8 cellular contexts compared by ENCODE assay signal in genomic region chr2:61889212-61889956, GRCh38. TPM values are rescaled to one million over a fixed set of nuclear protein-coding genes. Genes with fewer than 3 reads are reported as not detected.
DNase-seq lines count a peak whose midpoint lies in the region; ATAC-seq, FAIRE-seq and TF ChIP-seq lines count a peak whose summit lies in the region.

No MANE protein-coding gene starts in this region.

- H3K27me3 Mint-ChIP-seq in activated naive CD4-positive, alpha-beta T cell treated with anti-CD3 and anti-CD28 coated beads for 36 hours (ENCODE audit: low read depth): no peaks in the 10 kb centered on the region
- H3K27me3 Mint-ChIP-seq in astrocyte (ENCODE audit: low read depth, unreplicated experiment): no peaks in the 10 kb centered on the region

- 78% methylated on average over 36 of the region's 36 CpGs for WGBS in liver
- WGBS in upper lobe of left lung, 2 donors: 81 to 82% methylated on average over 18 to 36 of the region's 36 CpGs

- H3K4me3 Mint-ChIP-seq in activated naive CD4-positive, alpha-beta T cell treated with anti-CD3 and anti-CD28 coated beads for 36 hours: peak overlapping the region; percentile 99
- H3K4me3 Mint-ChIP-seq in astrocyte (ENCODE audit: unreplicated experiment): peak overlapping the region; percentile 77

- H3K27me3 ChIP-seq in astrocyte (ENCODE audit: insufficient read depth, low read length) (no peaks in the 10 kb centered on the region), liver (ENCODE audit: control insufficient read depth in 4 of 4, insufficient read depth in 4 of 4, low read length in 3 of 4) (no peaks in the 10 kb centered on the region), upper lobe of left lung (no peaks in the 10 kb centered on the region)

- H3K4me1 Mint-ChIP-seq in activated naive CD4-positive, alpha-beta T cell treated with anti-CD3 and anti-CD28 coated beads for 36 hours (ENCODE audit: low read depth): peaks cover 32% of the 10 kb centered on the region
- peaks cover 9% of the 10 kb centered on the region for H3K4me1 Mint-ChIP-seq in astrocyte (ENCODE audit: low read depth, unreplicated experiment)

- no peak for TF ChIP-seq RAD21 in liver (IDR thresholded peaks at IDR 0.05)

- peaks cover 30% of the 10 kb centered on the region for H3K36me3 Mint-ChIP-seq in activated naive CD4-positive, alpha-beta T cell treated with anti-CD3 and anti-CD28 coated beads for 36 hours (ENCODE audit: low read depth)
- H3K36me3 Mint-ChIP-seq in astrocyte (ENCODE audit: low read depth, unreplicated experiment): no peaks in the 10 kb centered on the region

- peaks cover 34% of the 10 kb centered on the region for H4K20me1 ChIP-seq in astrocyte (ENCODE audit: insufficient read depth, low read length)

- H3K9me3 ChIP-seq in astrocyte (ENCODE audit: insufficient read depth, low read depth, low read length) (no peaks in the 10 kb centered on the region), liver (ENCODE audit: control insufficient read depth in 4 of 4, low read length in 3 of 4) (no peaks in the 10 kb centered on the region), upper lobe of left lung (no peaks in the 10 kb centered on the region)

- H3K36me3 ChIP-seq in astrocyte (ENCODE audit: insufficient read depth, low read length): peaks cover 9% of the 10 kb centered on the region
- H3K36me3 ChIP-seq in liver (ENCODE audit: control insufficient read depth in 4 of 4, insufficient read depth in 3 of 4, low read depth in 1 of 4, low read length in 3 of 4): peaks cover 0 to 4% (median 3%) of the 10 kb centered on the region in 4 donors
- H3K36me3 ChIP-seq in upper lobe of left lung: peaks cover 0 to 15% (median 3%) of the 10 kb centered on the region in 4 donors

- H3K79me2 ChIP-seq in astrocyte (ENCODE audit: insufficient read depth, low read length): peaks cover 41% of the 10 kb centered on the region

- TF ChIP-seq EP300 in upper lobe of left lung (IDR thresholded peaks at IDR 0.05): no peak

- H3K9me3 Mint-ChIP-seq in activated naive CD4-positive, alpha-beta T cell treated with anti-CD3 and anti-CD28 coated beads for 36 hours: no peaks in the 10 kb centered on the region
- no peaks in the 10 kb centered on the region for H3K9me3 Mint-ChIP-seq in astrocyte (ENCODE audit: unreplicated experiment)

- no peak overlapping the region for H3K27ac ChIP-seq in astrocyte (ENCODE audit: low read depth, low read length)
- H3K27ac ChIP-seq in liver (ENCODE audit: low read depth in 1 of 2, low read length in 2 of 2): peak overlapping the region; percentile 97 to 99
- H3K27ac ChIP-seq in upper lobe of left lung: peak overlapping the region in 2 of 4 donors; percentile 95 to 97

- no peak for TF ChIP-seq POLR2A in upper lobe of left lung (IDR thresholded peaks at IDR 0.05)

- intact Hi-C loops in activated naive CD4-positive, alpha-beta T cell treated with anti-CD3 and anti-CD28 coated beads for 36 hours (cut with micrococcal nuclease): no loop called here

- H3K4me3 ChIP-seq in astrocyte (ENCODE audit: insufficient read depth, low read depth, low read length) (no peak overlapping the region), liver (ENCODE audit: low read depth in 1 of 3, low read length in 3 of 3) (no peak overlapping the region), upper lobe of left lung (peak overlapping the region; percentile 57 to 77 (median 73))

- H2AFZ ChIP-seq in astrocyte (ENCODE audit: low read depth, low read length): peak overlapping the region; percentile 22

- H3K27ac Mint-ChIP-seq in activated naive CD4-positive, alpha-beta T cell treated with anti-CD3 and anti-CD28 coated beads for 36 hours: peak overlapping the region; percentile 98
- H3K27ac Mint-ChIP-seq in astrocyte (ENCODE audit: unreplicated experiment): no peak overlapping the region

- DNase-seq in activated naive CD4-positive, alpha-beta T cell treated with anti-CD3 and anti-CD28 coated beads for 36 hours: no peak
- no peak for DNase-seq in activated naive CD4-positive, alpha-beta T cell treated with anti-CD3 and anti-CD28 coated beads, Interleukin-2, amount 50 U/mL, for 16 hours
- no peak for DNase-seq in astrocyte (ENCODE audit: low read depth)
- peak in 1 of 2 donors; percentile 67 for DNase-seq in upper lobe of left lung
- no peak for DNase-seq in central memory CD4-positive, alpha-beta T cell
- DNase-seq in HuH-7.5 (ENCODE audit: low spot score): no peak

- CTCF ChIA-PET in activated naive CD4-positive, alpha-beta T cell treated with anti-CD3 and anti-CD28 coated beads for 36 hours (lab: Charles Lee): interaction anchor here (0.6 to 1.0 kb wide), 2 partner anchors 24 to 889 kb away, joined by 3 read pairs; no protein-coding TSS in a partner anchor

- TF ChIP-seq CTCF in astrocyte (IDR thresholded peaks at IDR 0.05; ENCODE audit: insufficient read depth, low read depth, low read length): no peak
- TF ChIP-seq CTCF in liver (IDR thresholded peaks at IDR 0.05; ENCODE audit: low read depth, low read length, missing input control): no peak
- no peak for TF ChIP-seq CTCF in upper lobe of left lung (IDR thresholded peaks at IDR 0.05)

- peak overlapping the region; percentile 99 for H3K9ac ChIP-seq in astrocyte (ENCODE audit: low read length)
- H3K9ac ChIP-seq in liver (ENCODE audit: low read depth in 1 of 2, low read length in 2 of 2): no peak overlapping the region

- ATAC-seq in upper lobe of left lung (ENCODE audit: low FRiP score in 2 of 2) (no peak), GM18867 (IDR thresholded peaks at IDR 0.05; ENCODE audit: unreplicated experiment) (no peak)

- no peak for FAIRE-seq in astrocyte (lab: Jason Lieb, UNC)

- H3K4me1 ChIP-seq in astrocyte (ENCODE audit: insufficient read depth, low read length): peaks cover 11% of the 10 kb centered on the region
- H3K4me1 ChIP-seq in liver (ENCODE audit: control insufficient read depth in 4 of 4, insufficient read depth in 4 of 4, low read length in 3 of 4): peaks cover 1 to 18% (median 8%) of the 10 kb centered on the region in 4 donors
- peaks cover 20 to 29% (median 21%) of the 10 kb centered on the region in 4 donors for H3K4me1 ChIP-seq in upper lobe of left lung

- peak overlapping the region; percentile 87 for H3K4me2 ChIP-seq in astrocyte (ENCODE audit: low read length)

TF ChIP-seq in liver, 16 proteins besides CTCF, POLR2A, EP300 and RAD21 (continues in another document):
- no peak for TF ChIP-seq SP1 (IDR thresholded peaks at IDR 0.05)
- TF ChIP-seq EGR1 (IDR thresholded peaks at IDR 0.05; ENCODE audit: low read depth in 2 of 2): no peak
- no peak for TF ChIP-seq ATF3 (IDR thresholded peaks at IDR 0.05)
- no peak for TF ChIP-seq RXRA (IDR thresholded peaks at IDR 0.05)
- TF ChIP-seq JUND (IDR thresholded peaks at IDR 0.05): no peak
- TF ChIP-seq REST (IDR thresholded peaks at IDR 0.05): no peak

RNA-seq across cellular contexts. Expression of gene CCT4, which starts 0.9 kb away (rescaled TPM):
- total RNA-seq in activated naive CD4-positive, alpha-beta T cell treated with anti-CD3 and anti-CD28 coated beads for 36 hours: 100 to 1,000 TPM; 363 to 377 TPM
- total RNA-seq in astrocyte (203 and 220 TPM in 2 replicates), liver (10 to 100 TPM; 35.7 to 65.2 TPM), upper lobe of left lung (10 to 100 TPM; 27.0 to 92.7 (median 66.8) TPM)
- polyA plus RNA-seq in liver: 10 to 100 TPM; 37.8 to 39.0 TPM

RNA-seq across cellular contexts. Expression of gene COMMD1, which starts 16.1 kb away (rescaled TPM):
- 10 to 100 TPM; 26.9 to 29.5 TPM for total RNA-seq in activated naive CD4-positive, alpha-beta T cell treated with anti-CD3 and anti-CD28 coated beads for 36 hours
- total RNA-seq in astrocyte (30.3 and 32.0 TPM in 2 replicates), liver (10 to 100 TPM; 17.4 to 21.1 TPM), upper lobe of left lung (10 to 100 TPM; 27.0 to 59.7 (median 35.6) TPM)
- polyA plus RNA-seq in liver: 10 to 100 TPM; 20.4 to 47.9 TPM

RNA-seq across cellular contexts. Expression of gene FAM161A, which starts 35.5 kb away (rescaled TPM):
- total RNA-seq in activated naive CD4-positive, alpha-beta T cell treated with anti-CD3 and anti-CD28 coated beads for 36 hours: 1 to 10 TPM; 4.0 to 5.0 TPM
- total RNA-seq in astrocyte (2.8 and 2.9 TPM in 2 replicates), liver (under 1 TPM; 0.59 to 0.98 TPM), upper lobe of left lung (1 to 10 TPM; 1.7 to 7.2 (median 2.7) TPM)
- 1 to 10 TPM in 1 of 2 donors, under 1 TPM in 1; 0.54 to 1.2 TPM for polyA plus RNA-seq in liver

Comparison
In these comparisons a context has a peak if more than half of its experiments do, and no peak if none do; other contexts are left out.
1. H3K4me3 ChIP-seq: peak in upper lobe of left lung (4 of 4); none in astrocyte (single experiment) and liver (0 of 3).